ENCODE assay signal across 16 cellular contexts in the genomic region with DNA sequence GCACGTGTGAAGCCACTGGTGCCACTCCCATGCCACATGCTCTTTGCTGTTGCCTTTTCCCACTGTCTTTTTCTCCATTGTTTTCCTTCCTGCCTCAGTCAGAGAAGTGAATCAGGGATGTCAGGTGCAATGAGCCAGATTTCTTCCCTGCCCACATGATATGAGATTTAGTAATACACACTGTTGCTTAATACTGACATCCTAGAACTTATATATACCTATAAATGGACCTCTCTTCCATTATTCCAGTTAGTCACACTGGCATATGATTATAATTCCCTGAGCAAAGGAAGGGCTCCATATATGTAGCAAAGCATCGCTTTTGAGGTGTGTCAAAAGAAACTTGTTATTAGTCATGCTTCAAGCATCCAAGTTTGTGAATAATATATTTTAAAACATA.
A peak's percentile ranks its signal among the peaks of the same experiment; 100 is the strongest.
DNase-seq lines count a peak whose midpoint lies in the region; ATAC-seq lines count a peak whose summit lies in the region.
"Had no signal": no experiment of that assay in that cellular context is flagged by ENCODE, and none has a peak within 500 bp of the region (broad histone marks: within the 10 kb centered on the region; RNA-seq: fewer than 3 reads in every experiment).

No MANE protein-coding gene starts in this region.

- DNase-seq in ELR (ENCODE audit: low read depth) = peak; percentile 80
- peak; percentile 53 for DNase-seq in NCI-H226
- peak; percentile 18 for DNase-seq in dedifferentiated amniotic fluid mesenchymal stem cell (ENCODE audit: extremely low spot score)
- DNase-seq in kidney tubule cell (ENCODE audit: low spot score) = peak; percentile 26
- no peak for DNase-seq in germinal center (ENCODE audit: low spot score)
- DNase-seq in activated gamma-delta T cell treated with Interleukin-2 at 50 U/mL for 16 hours = no peak
- DNase-seq: activated CD4-positive, CD25-positive, alpha-beta regulatory T cell treated with anti-CD3 and anti-CD28 coated beads, Interleukin-2, amount 50 U/mL, for 72 hours; colonic mucosa; kidney glomerular epithelial cell; NCI-H1417 treated with DMSO at 0.1 percent for 48 hours; NCI-H82; PC-9; psoas muscle; T1000 had no signal

- ATAC-seq in HG02981 (IDR thresholded peaks at IDR 0.05; ENCODE audit: unreplicated experiment) = no peak
- no peak for ATAC-seq in GM18502 (IDR thresholded peaks at IDR 0.05; ENCODE audit: poor library complexity, unreplicated experiment)
- ATAC-seq: psoas muscle had no signal

Comparison
In these comparisons a context has a peak if more than half of its experiments do, and no peak if none do; other contexts are left out.
1. DNase-seq: peak in ELR (single experiment), NCI-H226 (single experiment), dedifferentiated amniotic fluid mesenchymal stem cell (single experiment) and kidney tubule cell (single experiment); none in germinal center (single experiment) and activated gamma-delta T cell treated with Interleukin-2 at 50 U/mL for 16 hours (single experiment).